In the genomic region with DNA sequence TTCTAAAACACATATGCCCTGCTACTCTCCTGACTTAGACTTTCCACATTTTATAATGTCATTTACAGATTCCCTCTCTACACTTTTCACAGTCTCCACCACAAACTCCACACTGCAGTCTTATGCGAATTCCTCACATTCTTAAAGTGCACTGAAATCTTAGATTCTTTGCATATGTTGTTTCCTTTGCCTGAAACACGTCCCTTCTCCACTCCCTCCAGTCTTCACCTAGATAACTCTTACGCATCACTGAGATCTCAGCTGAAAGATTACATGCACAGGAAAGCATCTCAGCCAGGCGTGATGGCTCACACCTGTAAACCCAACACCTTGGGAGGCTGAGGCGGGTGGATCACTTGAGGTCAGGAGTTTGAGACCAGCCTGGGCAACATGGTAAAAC, we compare ENCODE assay signal across 15 cellular contexts. TPM values are rescaled to one million over a fixed set of nuclear protein-coding genes. Genes with fewer than 3 reads are reported as not detected.
DNase-seq lines count a peak whose midpoint lies in the region; ATAC-seq, FAIRE-seq and TF ChIP-seq lines count a peak whose summit lies in the region.
"Had no signal": no experiment of that assay in that cellular context is flagged by ENCODE, and none has a peak within 500 bp of the region (broad histone marks: within the 10 kb centered on the region; RNA-seq: fewer than 3 reads in every experiment).

No MANE protein-coding gene starts in this region.

- CTCF ChIA-PET in K562 (lab: Yijun Ruan, JAX; ENCODE audit: low intra/inter-chr PET ratio), result no interaction called here

- H3K27ac ChIP-seq in K562 (ENCODE audit: extremely low read depth, low read depth, low read length) (no peak overlapping the region), mesendoderm (ENCODE audit: low read depth, low read length) (no peak overlapping the region), pancreas (no peak overlapping the region)
- H3K27ac ChIP-seq: epithelial cell of prostate, upper lobe of left lung had no signal

- TF ChIP-seq POLR2A in K562 (conservative IDR thresholded peaks at IDR 0.05), result no peak

- WGBS in K562 (ENCODE audit: insufficient coverage, low coverage, missing lambda C conversion rate), result 33% methylated on average over 5 of the region's 5 CpGs
- WGBS in mesendoderm (ENCODE audit: extremely low coverage, insufficient coverage, low lambda C conversion rate), result no CpG with 5 or more reads among the region's 5 CpGs
- WGBS in pancreas, 2 donors, result 62 to 64% methylated on average over 5 of the region's 5 CpGs

- H3K18ac ChIP-seq in mesendoderm (ENCODE audit: low read length), result no peak overlapping the region

- intact Hi-C loops in K562 (cut with micrococcal nuclease), result no loop called here
- intact Hi-C loops in pancreas (cut with DNase I), result no loop called here

- no peaks in the 10 kb centered on the region for H3K9me3 ChIP-seq in K562 (replicated peaks; ENCODE audit: control insufficient read depth, insufficient read depth, low read depth, low read length)
- no peaks in the 10 kb centered on the region for H3K9me3 ChIP-seq in pancreas
- H3K9me3 ChIP-seq: upper lobe of left lung had no signal

- in situ Hi-C loops in K562 (cut with MboI), result no loop called here

- H3K23ac ChIP-seq in mesendoderm (ENCODE audit: low read length), result no peak overlapping the region

- FAIRE-seq in K562 (lab: Jason Lieb, UNC) (no peak), pancreas (lab: Jason Lieb, UNC) (no peak)

- H3K36me3 ChIP-seq in K562 (ENCODE audit: control insufficient read depth, insufficient read depth, low read length), result peaks cover 1% of the 10 kb centered on the region; the same call in 1 of the 3 replicates
- H3K36me3 ChIP-seq in mesendoderm (ENCODE audit: control insufficient read depth, insufficient read depth, low read length), result no peaks in the 10 kb centered on the region
- H3K36me3 ChIP-seq in pancreas, result no peaks in the 10 kb centered on the region
- H3K36me3 ChIP-seq: upper lobe of left lung had no signal

- H2BK120ac ChIP-seq in mesendoderm (ENCODE audit: low read depth, low read length), result no peak overlapping the region

- H3K9me1 ChIP-seq in K562 (ENCODE audit: control insufficient read depth, insufficient read depth, low read length), result peaks cover 3% of the 10 kb centered on the region

- no peak overlapping the region for H2BK15ac ChIP-seq in mesendoderm (replicated peaks; ENCODE audit: low read depth)

- H3K4me3 ChIP-seq in K562 (no peak overlapping the region), mesendoderm (ENCODE audit: low read length) (no peak overlapping the region), pancreas (no peak overlapping the region)
- H3K4me3 ChIP-seq: upper lobe of left lung had no signal

- no peak overlapping the region for H4K8ac ChIP-seq in mesendoderm (ENCODE audit: low read depth, low read length)

- no peak for TF ChIP-seq RAD21 in K562 (CRISPR knock-in tag; conservative IDR thresholded peaks at IDR 0.05 in 1 of 2, IDR thresholded peaks at IDR 0.05 in 1 of 2)

- no peak for TF ChIP-seq CTCF in K562 (IDR thresholded peaks at IDR 0.05 in 2 of 3, conservative IDR thresholded peaks at IDR 0.05 in 1 of 3; ENCODE audit: insufficient read depth in 2 of 3, low read depth in 1 of 3, low read length in 3 of 3)
- TF ChIP-seq CTCF in pancreas (IDR thresholded peaks at IDR 0.05), result no peak

- POLR2A ChIA-PET in K562 (lab: Yijun Ruan, JAX), result no interaction called here

- no peak overlapping the region for H3K4ac ChIP-seq in mesendoderm (ENCODE audit: low read depth, low read length)

- H3K27me3 ChIP-seq in K562 (ENCODE audit: control insufficient read depth in 2 of 2, insufficient read depth in 2 of 2, low read length in 2 of 2), result no peaks in the 10 kb centered on the region
- H3K27me3 ChIP-seq in mesendoderm (ENCODE audit: insufficient read depth, low read length, poor library complexity), result no peaks in the 10 kb centered on the region
- no peaks in the 10 kb centered on the region for H3K27me3 ChIP-seq in pancreas
- H3K27me3 ChIP-seq: upper lobe of left lung had no signal

- no peaks in the 10 kb centered on the region for H4K20me1 ChIP-seq in K562 (replicated peaks; ENCODE audit: control insufficient read depth, insufficient read depth, low read length)

- H2AFZ ChIP-seq in K562 (ENCODE audit: low read depth, low read length), result peak overlapping the region; percentile 10; the same call in 1 of the 2 replicates

- peaks cover 10 to 19% of the 10 kb centered on the region in 2 experiments for H3K4me1 ChIP-seq in K562 (replicated peaks in 1 of 2; ENCODE audit: control insufficient read depth in 2 of 2, insufficient read depth in 2 of 2, low read length in 2 of 2)
- no peaks in the 10 kb centered on the region for H3K4me1 ChIP-seq in mesendoderm (ENCODE audit: control insufficient read depth, low read depth, low read length)
- H3K4me1 ChIP-seq in pancreas, result no peaks in the 10 kb centered on the region

- H3K56ac ChIP-seq in mesendoderm (ENCODE audit: low read length), result no peak overlapping the region

- no TSS peak for BruUV-seq in K562 (replicated peaks; lab: Mats Ljungman, UMichigan)

- H4K5ac ChIP-seq in mesendoderm (ENCODE audit: low read length), result no peak overlapping the region

- no peak overlapping the region for H2AK5ac ChIP-seq in mesendoderm (ENCODE audit: low read length)

- H3K4me2 ChIP-seq in K562 (ENCODE audit: insufficient read depth, low read length) (no peak overlapping the region), mesendoderm (ENCODE audit: low read length) (no peak overlapping the region)

- no peak overlapping the region for H2BK5ac ChIP-seq in mesendoderm (ENCODE audit: low read length)

- no peak for TF ChIP-seq EP300 in K562 (IDR thresholded peaks at IDR 0.05; ENCODE audit: low read length)

- H3K79me2 ChIP-seq in K562 (ENCODE audit: control insufficient read depth, insufficient read depth, low read length) (peaks cover 7% of the 10 kb centered on the region), mesendoderm (ENCODE audit: control insufficient read depth, insufficient read depth, low read length) (peaks cover 6% of the 10 kb centered on the region)

- H3K79me1 ChIP-seq in mesendoderm (ENCODE audit: low read length), result peaks cover 2% of the 10 kb centered on the region

- DNase-seq in AG08396 (ENCODE audit: low spot score) (peak; percentile 52), HCEC 1CT (peak; percentile 23), K562 (ENCODE audit: extremely low read depth in 1 of 4, low spot score in 3 of 4) (no peak), mesendoderm (peak; percentile 89), pancreas (no peak)
- no peak for DNase-seq in activated CD4-positive, CD25-positive, alpha-beta regulatory T cell treated with anti-CD3 and anti-CD28 coated beads, Interleukin-2, amount 50 U/mL, for 72 hours
- DNase-seq in activated T-cell treated with anti-CD3 and anti-CD28 coated beads, Interleukin-2, amount 50 U/mL, for 1 hour, result no peak
- DNase-seq in stimulated activated CD4-positive, alpha-beta T cell treated with anti-CD3 and anti-CD28 coated beads, Interleukin-4, amount 100 ng/mL, for 4 hours, result no peak
- DNase-seq: anterior cingulate cortex, H7, NCI-H187, upper lobe of left lung had no signal

- ATAC-seq in K562 (no peak), pancreas (no peak)
- ATAC-seq: sciatic nerve had no signal

- H3K9ac ChIP-seq in K562 (ENCODE audit: insufficient read depth in 1 of 2, low read depth in 2 of 2, low read length in 2 of 2) (no peak overlapping the region), mesendoderm (ENCODE audit: low read length) (no peak overlapping the region)

RNA-seq across cellular contexts. Expression of gene ARHGAP9, which starts 3.8 kb away (rescaled TPM):
- total RNA-seq in K562 (2011; cell fraction: chromatin; rRNA removed; ENCODE audit: low replicate concordance), result 8.4 and 15.8 TPM in 2 replicates
- total RNA-seq in K562 (2011; cell fraction: nucleolus; rRNA removed), result 5.3 and 7.2 TPM in 2 replicates
- total RNA-seq in K562 (2011; cell fraction: nucleoplasm; rRNA removed), result 7.3 and 8.5 TPM in 2 replicates
- total RNA-seq in K562 (2014; rRNA removed) (3.8 and 4.6 TPM in 2 replicates), K562 (2014; rRNA removed; fragmentation: Illumina TruSeq; extraction: Trizol) (3.1 and 4.2 TPM in 2 replicates), K562 (2015; rRNA removed; fragmentation: Illumina TruSeq; extraction: Trizol) (5.1 and 5.8 TPM in 2 replicates), K562 (2021) (5.9 and 6.0 TPM in 2 replicates), pancreas (10 to 100 TPM in 1 of 6 donors, 1 to 10 TPM in 3, under 1 TPM in 2; 0.39 to 11.7 (median 3.6) TPM)
- polyA plus RNA-seq in K562 (2011; rRNA removed) (6.5 and 22.7 TPM in 2 replicates), K562 (2014; fragmentation: Illumina TruSeq; extraction: Trizol) (5.4 and 6.5 TPM in 2 replicates), K562 (2014; fragmentation: Nextera tagmentation; extraction: Ambion mirVana) (1 to 10 TPM; 1.5 to 2.0 TPM), K562 (2014; rRNA removed) (3.3 and 10.2 TPM in 2 replicates), pancreas (1 to 10 TPM; 6.2 to 6.5 TPM)
- polyA plus RNA-seq in K562 (2011; cell fraction: cytosol; rRNA removed), result 7.6 and 14.0 TPM in 2 replicates
- polyA plus RNA-seq in K562 (2011; cell fraction: nucleus; rRNA removed), result 53.3 and 109 TPM in 2 replicates
- 5.2 and 15.6 TPM in 2 replicates for polyA plus RNA-seq in K562 (2012)
- 2.8 and 7.2 TPM in 2 replicates for polyA minus RNA-seq in K562 (2011; rRNA and poly(A)+ RNA removed)
- 1.5 and 8.5 TPM in 2 replicates for polyA minus RNA-seq in K562 (2011; cell fraction: cytosol; rRNA and poly(A)+ RNA removed)
- polyA minus RNA-seq in K562 (2011; cell fraction: nucleus; rRNA and poly(A)+ RNA removed), result 4.3 and 13.0 TPM in 2 replicates
- 2.5 TPM for polyA plus RNA-seq in mesendoderm (2013, experiment 1 of 2)
- polyA plus RNA-seq in mesendoderm (2013, experiment 2 of 2), result 3.9 TPM

RNA-seq across cellular contexts. Expression of gene MARS1, which starts 4.4 kb away (rescaled TPM):
- 823 and 1,075 TPM in 2 replicates for total RNA-seq in K562 (2011; cell fraction: chromatin; rRNA removed; ENCODE audit: low replicate concordance)
- 517 and 536 TPM in 2 replicates for total RNA-seq in K562 (2011; cell fraction: nucleolus; rRNA removed)
- 605 and 612 TPM in 2 replicates for total RNA-seq in K562 (2011; cell fraction: nucleoplasm; rRNA removed)
- total RNA-seq in K562 (2014; rRNA removed) (231 and 232 TPM in 2 replicates), K562 (2014; rRNA removed; fragmentation: Illumina TruSeq; extraction: Trizol) (220 and 245 TPM in 2 replicates), K562 (2015; rRNA removed; fragmentation: Illumina TruSeq; extraction: Trizol) (158 and 169 TPM in 2 replicates), K562 (2021) (339 and 382 TPM in 2 replicates), pancreas (100 to 1,000 TPM in 1 of 6 donors, 10 to 100 TPM in 5; 33.4 to 210 (median 80.7) TPM)
- polyA plus RNA-seq in K562 (2011; rRNA removed) (145 and 271 TPM in 2 replicates), K562 (2014; fragmentation: Illumina TruSeq; extraction: Trizol) (298 and 362 TPM in 2 replicates), K562 (2014; fragmentation: Nextera tagmentation; extraction: Ambion mirVana) (100 to 1,000 TPM; 117 to 168 TPM), K562 (2014; rRNA removed) (221 and 229 TPM in 2 replicates), pancreas (10 to 100 TPM; 87.5 to 90.6 TPM)
- 137 and 183 TPM in 2 replicates for polyA plus RNA-seq in K562 (2011; cell fraction: cytosol; rRNA removed)
- 838 and 1,308 TPM in 2 replicates for polyA plus RNA-seq in K562 (2011; cell fraction: nucleus; rRNA removed)
- polyA plus RNA-seq in K562 (2012), result 210 and 555 TPM in 2 replicates
- 171 and 257 TPM in 2 replicates for polyA minus RNA-seq in K562 (2011; rRNA and poly(A)+ RNA removed)
- 105 and 116 TPM in 2 replicates for polyA minus RNA-seq in K562 (2011; cell fraction: cytosol; rRNA and poly(A)+ RNA removed)
- polyA minus RNA-seq in K562 (2011; cell fraction: nucleus; rRNA and poly(A)+ RNA removed), result 226 and 398 TPM in 2 replicates
- 723 TPM for polyA plus RNA-seq in mesendoderm (2013, experiment 1 of 2)
- polyA plus RNA-seq in mesendoderm (2013, experiment 2 of 2), result 704 TPM

RNA-seq across cellular contexts. Expression of gene GLI1, which starts 23.9 kb away (rescaled TPM):
- total RNA-seq in K562 (2011; cell fraction: chromatin; rRNA removed; ENCODE audit: low replicate concordance), result 1.4 and 2.9 TPM in 2 replicates
- 1.0 and 1.3 TPM in 2 replicates for total RNA-seq in K562 (2011; cell fraction: nucleolus; rRNA removed)
- 2.0 and 2.7 TPM in 2 replicates for total RNA-seq in K562 (2011; cell fraction: nucleoplasm; rRNA removed)
- 0.33 and 0.41 TPM in 2 replicates for total RNA-seq in K562 (2014; rRNA removed)
- 0.76 and 0.80 TPM in 2 replicates for total RNA-seq in K562 (2014; rRNA removed; fragmentation: Illumina TruSeq; extraction: Trizol)
- total RNA-seq in K562 (2015; rRNA removed; fragmentation: Illumina TruSeq; extraction: Trizol), result 0.30 and 2.2 TPM in 2 replicates
- total RNA-seq in K562 (2021), result 2.1 and 3.7 TPM in 2 replicates
- polyA plus RNA-seq in K562 (2011; rRNA removed), result 0.33 and 1.1 TPM in 2 replicates
- polyA plus RNA-seq in K562 (2011; cell fraction: cytosol; rRNA removed), result 0.63 and 0.64 TPM in 2 replicates
- polyA plus RNA-seq in K562 (2011; cell fraction: nucleus; rRNA removed), result 2.0 and 3.7 TPM in 2 replicates
- 2.2 and 3.2 TPM in 2 replicates for polyA plus RNA-seq in K562 (2012)
- polyA plus RNA-seq in K562 (2014; fragmentation: Illumina TruSeq; extraction: Trizol), result 0.61 and 0.80 TPM in 2 replicates
- under 1 TPM; 0.24 to 0.31 TPM for polyA plus RNA-seq in K562 (2014; fragmentation: Nextera tagmentation; extraction: Ambion mirVana)
- 0.51 and 0.64 TPM in 2 replicates for polyA plus RNA-seq in K562 (2014; rRNA removed)
- 0.36 and 0.81 TPM in 2 replicates for polyA minus RNA-seq in K562 (2011; rRNA and poly(A)+ RNA removed)
- not detected in 2 replicates for polyA minus RNA-seq in K562 (2011; cell fraction: cytosol; rRNA and poly(A)+ RNA removed)
- polyA minus RNA-seq in K562 (2011; cell fraction: nucleus; rRNA and poly(A)+ RNA removed), result 0.33 and 0.81 TPM in 2 replicates
- polyA plus RNA-seq in mesendoderm (2013, experiment 1 of 2), result 5.8 TPM
- 7.3 TPM for polyA plus RNA-seq in mesendoderm (2013, experiment 2 of 2)
- 1 to 10 TPM in 1 of 6 donors, under 1 TPM in 3, not detected in 2; 0.06 to 2.2 (median 0.79) TPM for total RNA-seq in pancreas
- under 1 TPM; 0.19 TPM for polyA plus RNA-seq in pancreas

RNA-seq across cellular contexts. Expression of gene INHBE, which starts 28.4 kb away (rescaled TPM):
- total RNA-seq in K562 (2011; cell fraction: chromatin; rRNA removed; ENCODE audit: low replicate concordance), result 6.1 and 10.9 TPM in 2 replicates
- total RNA-seq in K562 (2011; cell fraction: nucleolus; rRNA removed), result 23.7 and 26.8 TPM in 2 replicates
- total RNA-seq in K562 (2011; cell fraction: nucleoplasm; rRNA removed), result 12.3 and 17.1 TPM in 2 replicates
- total RNA-seq in K562 (2014; rRNA removed), result 8.2 and 12.2 TPM in 2 replicates
- 5.6 and 7.3 TPM in 2 replicates for total RNA-seq in K562 (2014; rRNA removed; fragmentation: Illumina TruSeq; extraction: Trizol)
- total RNA-seq in K562 (2015; rRNA removed; fragmentation: Illumina TruSeq; extraction: Trizol), result 0.94 and 1.2 TPM in 2 replicates
- 8.6 and 9.4 TPM in 2 replicates for total RNA-seq in K562 (2021)
- polyA plus RNA-seq in K562 (2011; rRNA removed), result 1.7 and 4.7 TPM in 2 replicates
- polyA plus RNA-seq in K562 (2011; cell fraction: cytosol; rRNA removed), result 4.7 and 6.2 TPM in 2 replicates
- polyA plus RNA-seq in K562 (2011; cell fraction: nucleus; rRNA removed), result 1.1 and 2.3 TPM in 2 replicates
- 4.7 and 106 TPM in 2 replicates for polyA plus RNA-seq in K562 (2012)
- 9.1 and 11.1 TPM in 2 replicates for polyA plus RNA-seq in K562 (2014; fragmentation: Illumina TruSeq; extraction: Trizol)
- 1 to 10 TPM; 1.9 TPM for polyA plus RNA-seq in K562 (2014; fragmentation: Nextera tagmentation; extraction: Ambion mirVana)
- polyA plus RNA-seq in K562 (2014; rRNA removed), result 8.5 and 9.9 TPM in 2 replicates
- 1.7 and 3.4 TPM in 2 replicates for polyA minus RNA-seq in K562 (2011; rRNA and poly(A)+ RNA removed)
- polyA minus RNA-seq in K562 (2011; cell fraction: cytosol; rRNA and poly(A)+ RNA removed), result 0.67 and 3.6 TPM in 2 replicates
- polyA minus RNA-seq in K562 (2011; cell fraction: nucleus; rRNA and poly(A)+ RNA removed), result 1.2 and 2.7 TPM in 2 replicates
- 10.2 TPM for polyA plus RNA-seq in mesendoderm (2013, experiment 1 of 2)
- polyA plus RNA-seq in mesendoderm (2013, experiment 2 of 2), result 10.8 TPM
- 10 to 100 TPM in 1 of 6 donors, under 1 TPM in 1, not detected in 4; 0.24 to 17.8 TPM for total RNA-seq in pancreas
- under 1 TPM in 1 of 2 donors, not detected in 1; 0.05 TPM for polyA plus RNA-seq in pancreas
- total RNA-seq: sciatic nerve; T-helper 1 cell treated with Interleukin-12 subunit alpha and Interleukin-12 subunit beta and Interleukin-4 antibody, amounts not matched to agents 30 ng/mL and 1 ng/mL, for 36 hours had no signal

RNA-seq across cellular contexts. Expression of gene DDIT3, which starts 36.8 kb away (rescaled TPM):
- 172 and 185 TPM in 2 replicates for total RNA-seq in K562 (2011; cell fraction: chromatin; rRNA removed; ENCODE audit: low replicate concordance)
- total RNA-seq in K562 (2011; cell fraction: nucleolus; rRNA removed), result 119 and 124 TPM in 2 replicates
- 106 and 127 TPM in 2 replicates for total RNA-seq in K562 (2011; cell fraction: nucleoplasm; rRNA removed)
- total RNA-seq in K562 (2014; rRNA removed) (68.2 and 89.9 TPM in 2 replicates), K562 (2014; rRNA removed; fragmentation: Illumina TruSeq; extraction: Trizol) (89.6 and 104 TPM in 2 replicates), K562 (2015; rRNA removed; fragmentation: Illumina TruSeq; extraction: Trizol) (53.7 and 59.1 TPM in 2 replicates), K562 (2021) (56.8 and 61.8 TPM in 2 replicates), pancreas (10 to 100 TPM in 2 of 6 donors, 1 to 10 TPM in 4; 8.5 to 45.9 (median 9.0) TPM)
- polyA plus RNA-seq in K562 (2011; rRNA removed) (99.0 and 118 TPM in 2 replicates), K562 (2014; fragmentation: Illumina TruSeq; extraction: Trizol) (83.9 and 103 TPM in 2 replicates), K562 (2014; fragmentation: Nextera tagmentation; extraction: Ambion mirVana) (100 to 1,000 TPM; 254 to 272 TPM), K562 (2014; rRNA removed) (87.2 and 127 TPM in 2 replicates), pancreas (10 to 100 TPM; 27.5 to 52.7 TPM)
- 29.5 and 56.7 TPM in 2 replicates for polyA plus RNA-seq in K562 (2011; cell fraction: cytosol; rRNA removed)
- 133 and 186 TPM in 2 replicates for polyA plus RNA-seq in K562 (2011; cell fraction: nucleus; rRNA removed)
- polyA plus RNA-seq in K562 (2012), result 99.5 and 353 TPM in 2 replicates
- polyA minus RNA-seq in K562 (2011; rRNA and poly(A)+ RNA removed), result 37.2 and 59.6 TPM in 2 replicates
- 22.3 and 23.0 TPM in 2 replicates for polyA minus RNA-seq in K562 (2011; cell fraction: cytosol; rRNA and poly(A)+ RNA removed)
- polyA minus RNA-seq in K562 (2011; cell fraction: nucleus; rRNA and poly(A)+ RNA removed), result 25.7 and 57.9 TPM in 2 replicates
- polyA plus RNA-seq in mesendoderm (2013, experiment 1 of 2), result 8.2 TPM
- 7.6 TPM for polyA plus RNA-seq in mesendoderm (2013, experiment 2 of 2)

Comparison
In these comparisons a context has a peak if more than half of its experiments do, and no peak if none do; other contexts are left out.
1. DNase-seq: peak in AG08396 (single experiment), HCEC 1CT (single experiment) and mesendoderm (single experiment); none in K562 (0 of 4), activated CD4-positive, CD25-positive, alpha-beta regulatory T cell treated with anti-CD3 and anti-CD28 coated beads, Interleukin-2, amount 50 U/mL, for 72 hours (single experiment), activated T-cell treated with anti-CD3 and anti-CD28 coated beads, Interleukin-2, amount 50 U/mL, for 1 hour (single experiment), stimulated activated CD4-positive, alpha-beta T cell treated with anti-CD3 and anti-CD28 coated beads, Interleukin-4, amount 100 ng/mL, for 4 hours (0 of 2) and pancreas (0 of 6).